Comparison of ENCODE assay signal across 1 cellular context in genomic region chr10:99660662-99661369, GRCh38.
TF ChIP-seq lines count a peak whose summit lies in the region.

No MANE protein-coding gene starts in this region.

TF ChIP-seq in endothelial cell of umbilical vein, 7 proteins besides CTCF, POLR2A, EP300 and RAD21 (continued from another document):
- TF ChIP-seq JUN (IDR thresholded peaks at IDR 0.05; ENCODE audit: borderline replicate concordance, insufficient read depth, insufficient read length, low read depth), result no peak
- no peak for TF ChIP-seq MYC (IDR thresholded peaks at IDR 0.05; ENCODE audit: low read depth, low read length)
- no peak for TF ChIP-seq POLR2AphosphoS5 (IDR thresholded peaks at IDR 0.05; ENCODE audit: insufficient read depth, low read depth, low read length)
